ENCODE assay signal across 25 cellular contexts in genomic region chr11:10629431-10630002, GRCh38.
"Had no signal": no experiment of that assay in that cellular context is flagged by ENCODE, and none has a peak within 500 bp of the region (broad histone marks: within the 10 kb centered on the region; RNA-seq: fewer than 3 reads in every experiment).

No MANE protein-coding gene starts in this region.

- H3K4me3 Mint-ChIP-seq: activated CD4-positive, alpha-beta memory T cell treated with anti-CD3 and anti-CD28 coated beads, Interleukin-2, amount 10 ng/mL, durations not matched to agents 7 days and 5 days; activated CD4-positive, alpha-beta T cell treated with anti-CD3 and anti-CD28 coated beads, Interleukin-2, amount 10 ng/mL, durations not matched to agents 7 days and 5 days; activated naive CD8-positive, alpha-beta T cell treated with anti-CD3 and anti-CD28 coated beads, Interleukin-2, amount 10 ng/mL, durations not matched to agents 7 days and 5 days; central memory CD8-positive, alpha-beta T cell; mesothelial cell of epicardium had no signal

- H3K27me3 ChIP-seq: gastrocnemius medialis, hepatocyte, uterus had no signal

- H3K9me3 ChIP-seq: gastrocnemius medialis, psoas muscle, uterus had no signal

- H3K4me2 ChIP-seq: hepatocyte had no signal

- H3K36me3 Mint-ChIP-seq: activated naive CD8-positive, alpha-beta T cell treated with anti-CD3 and anti-CD28 coated beads, Interleukin-2, amount 10 ng/mL, durations not matched to agents 7 days and 5 days; naive B cell had no signal

- H3K36me3 ChIP-seq: gastrocnemius medialis, uterus had no signal

- H3K4me1 Mint-ChIP-seq: central memory CD8-positive, alpha-beta T cell had no signal

- H3K27me3 Mint-ChIP-seq: naive B cell had no signal

- H2AFZ ChIP-seq: hepatocyte, parathyroid adenoma had no signal

- H3K4me3 ChIP-seq: gastrocnemius medialis, hepatocyte, psoas muscle, uterus had no signal

- H3K27ac ChIP-seq: epithelial cell of prostate, gastrocnemius medialis, hepatocyte, parathyroid adenoma, psoas muscle, uterus, VCaP had no signal

- ATAC-seq: gastrocnemius medialis, left cardiac atrium, left ventricle myocardium superior, psoas muscle had no signal

- H3K9ac ChIP-seq: parathyroid adenoma had no signal

- H3K27ac Mint-ChIP-seq: activated CD4-positive, alpha-beta memory T cell treated with anti-CD3 and anti-CD28 coated beads, Interleukin-2, amount 10 ng/mL, durations not matched to agents 7 days and 5 days; activated CD4-positive, alpha-beta T cell treated with anti-CD3 and anti-CD28 coated beads, Interleukin-2, amount 10 ng/mL, durations not matched to agents 7 days and 5 days; activated naive CD8-positive, alpha-beta T cell treated with anti-CD3 and anti-CD28 coated beads, Interleukin-2, amount 10 ng/mL, durations not matched to agents 7 days and 5 days; mesothelial cell of epicardium had no signal

- DNase-seq: activated CD4-positive, alpha-beta memory T cell treated with anti-CD3 and anti-CD28 coated beads, Interleukin-2, amount 10 ng/mL, durations not matched to agents 7 days and 5 days; activated CD4-positive, alpha-beta T cell treated with anti-CD3 and anti-CD28 coated beads, Interleukin-2, amount 10 ng/mL, durations not matched to agents 7 days and 5 days; activated CD4-positive, CD25-positive, alpha-beta regulatory T cell treated with anti-CD3 and anti-CD28 coated beads, Interleukin-2, amount 50 U/mL, for 72 hours; activated effector memory CD4-positive, alpha-beta T cell treated with Interleukin-2 at 50 U/mL for 16 hours; activated naive CD4-positive, alpha-beta T cell treated with Interleukin-2 at 50 U/mL for 16 hours; activated naive CD8-positive, alpha-beta T cell treated with anti-CD3 and anti-CD28 coated beads, Interleukin-2, amount 10 ng/mL, durations not matched to agents 7 days and 5 days; dermis blood vessel endothelial cell; effector CD4-positive, alpha-beta T cell; gastrocnemius medialis; left cardiac atrium; left ventricle myocardium superior; naive B cell; nucleus accumbens; psoas muscle; stimulated activated CD4-positive, alpha-beta T cell treated with anti-CD3 and anti-CD28 coated beads, Interleukin-15, amount 100 ng/mL, for 24 hours; stimulated activated CD4-positive, alpha-beta T cell treated with anti-CD3 and anti-CD28 coated beads, Interleukin-2, amount 100 ng/mL, for 24 hours; stimulated activated naive CD4-positive, alpha-beta T cell; trophoblast cell; uterus had no signal

- H3K9me3 Mint-ChIP-seq: activated CD4-positive, alpha-beta memory T cell treated with anti-CD3 and anti-CD28 coated beads, Interleukin-2, amount 10 ng/mL, durations not matched to agents 7 days and 5 days; activated CD4-positive, alpha-beta T cell treated with anti-CD3 and anti-CD28 coated beads, Interleukin-2, amount 10 ng/mL, durations not matched to agents 7 days and 5 days; activated naive CD8-positive, alpha-beta T cell treated with anti-CD3 and anti-CD28 coated beads, Interleukin-2, amount 10 ng/mL, durations not matched to agents 7 days and 5 days; central memory CD8-positive, alpha-beta T cell; mesothelial cell of epicardium had no signal
